ENCODE assay signal across 1 cellular context in genomic region chr4:61757983-61758382, GRCh38.
TF ChIP-seq lines count a peak whose summit lies in the region.

No MANE protein-coding gene starts in this region.

TF ChIP-seq in WTC11, 78 proteins besides CTCF, POLR2A, EP300 and RAD21 (continued from another document):
- TF ChIP-seq ZNF532 (CRISPR knock-in tag; IDR thresholded peaks at IDR 0.05; ENCODE audit: borderline replicate concordance) (0 out of 2 replicates have a peak, but pooled peaks have one; percentile 23), ERG (CRISPR knock-in tag; IDR thresholded peaks at IDR 0.05) (peak; percentile 77), ZNF416 (CRISPR knock-in tag; IDR thresholded peaks at IDR 0.05) (peak; percentile 90; the same call in 1 of the 2 replicates)
